ENCODE assay signal across 9 cellular contexts in genomic region chr11:6602096-6602940, GRCh38. TPM values are rescaled to one million over a fixed set of nuclear protein-coding genes. Genes with fewer than 3 reads are reported as not detected.
DNase-seq lines count a peak whose midpoint lies in the region; ATAC-seq, FAIRE-seq and TF ChIP-seq lines count a peak whose summit lies in the region.
"Had no signal": no experiment of that assay in that cellular context is flagged by ENCODE, and none has a peak within 500 bp of the region (broad histone marks: within the 10 kb centered on the region; RNA-seq: fewer than 3 reads in every experiment).

No MANE protein-coding gene starts in this region.

- no peak overlapping the region for H2AFZ ChIP-seq in H9 (ENCODE audit: low read length)

- H3K36me3 ChIP-seq in iPS DF 6.9 (ENCODE audit: control insufficient read depth, insufficient read depth, low read length) = peaks cover 11% of the 10 kb centered on the region; the same call in 1 of the 2 replicates
- peaks cover 10 to 12% of the 10 kb centered on the region in 2 donors for H3K36me3 ChIP-seq in small intestine (ENCODE audit: control insufficient read depth in 2 of 2, insufficient read depth in 2 of 2, low read length in 2 of 2)

- peak overlapping the region; percentile 74 for H3K9ac ChIP-seq in H9 (ENCODE audit: extremely low read depth, insufficient read length, low read length)

- H3K4me1 Mint-ChIP-seq in H9 = peaks cover 11% of the 10 kb centered on the region in 2 experiments

- H3K9me3 Mint-ChIP-seq in H9 = no peaks in the 10 kb centered on the region

- H3K18ac ChIP-seq in H9 (ENCODE audit: insufficient read length, low read depth, low read length) = no peak overlapping the region

- H3T11ph ChIP-seq in H9 (ENCODE audit: low read length) = no peak overlapping the region

- H3K23ac ChIP-seq in H9 (ENCODE audit: insufficient read length, low read depth, low read length) = no peak overlapping the region

- no peak overlapping the region for H2BK12ac ChIP-seq in H9 (ENCODE audit: insufficient read length, low read depth, low read length)

- H3K36me3 Mint-ChIP-seq in H9 (ENCODE audit: insufficient read depth in 1 of 3, low read depth in 3 of 3) = peaks cover 7 to 45% (median 30%) of the 10 kb centered on the region in 3 experiments; a peak in 6 of 7 replicates

- FAIRE-seq in small intestine (lab: Jason Lieb, UNC) = no peak

- H3K4me3 ChIP-seq in iPS DF 6.9 (ENCODE audit: low read length) = peak overlapping the region; percentile 81; the same call in 1 of the 2 replicates
- peak overlapping the region; percentile 64 to 75 for H3K4me3 ChIP-seq in small intestine (ENCODE audit: low read depth in 1 of 2, low read length in 2 of 2)

- H3K79me1 ChIP-seq in H9 (ENCODE audit: insufficient read depth, low read depth, low read length, poor library complexity, severe bottlenecking) = no peaks in the 10 kb centered on the region

- no peak overlapping the region for H3K14ac ChIP-seq in H9 (ENCODE audit: insufficient read depth, low read length)

- H4K91ac ChIP-seq in H9 (ENCODE audit: insufficient read length, low read depth, low read length) = no peak overlapping the region

- DNase-seq in H9 (no peak), iPS DF 6.9 (ENCODE audit: low read depth, low spot score) (no peak), small intestine (no peak), GM03348 (ENCODE audit: low spot score) (no peak), HuH-7.5 (ENCODE audit: low spot score) (no peak)
- DNase-seq: cortex of kidney had no signal

- H4K8ac ChIP-seq in H9 (replicated peaks; ENCODE audit: insufficient read length, low read depth, low read length) = no peak overlapping the region

- ATAC-seq in GM19397 (IDR thresholded peaks at IDR 0.05; ENCODE audit: unreplicated experiment) (no peak), GM18519 (IDR thresholded peaks at IDR 0.05; ENCODE audit: low FRiP score, unreplicated experiment) (no peak)

- no peaks in the 10 kb centered on the region; the same call in 1 of the 2 replicates for H3K27me3 Mint-ChIP-seq in H9 (ENCODE audit: low read depth)

- H3K23me2 ChIP-seq in H9 (ENCODE audit: insufficient read length, low read depth, low read length, poor library complexity, severe bottlenecking) = peaks cover 15% of the 10 kb centered on the region

- H3K56ac ChIP-seq in H9 (ENCODE audit: insufficient read length, low read depth, low read length) = no peak overlapping the region

- H3K27me3 ChIP-seq in H9 (ENCODE audit: insufficient read depth, low read length) (no peaks in the 10 kb centered on the region), iPS DF 6.9 (ENCODE audit: control insufficient read depth, insufficient read depth, low read length) (no peaks in the 10 kb centered on the region), small intestine (ENCODE audit: control insufficient read depth in 2 of 2, insufficient read depth in 2 of 2, low read length in 2 of 2) (no peaks in the 10 kb centered on the region)

- H3K27ac ChIP-seq in H9 (ENCODE audit: insufficient read length, low read depth, low read length) (no peak overlapping the region), VCaP (peak overlapping the region; percentile 83), iPS DF 6.9 (ENCODE audit: low read length) (no peak overlapping the region), small intestine (ENCODE audit: low read depth in 1 of 2, low read length in 1 of 2) (no peak overlapping the region)

- no peak overlapping the region for H4K5ac ChIP-seq in H9 (ENCODE audit: insufficient read length, low read depth, low read length)

- H3K9me3 ChIP-seq in H9 (ENCODE audit: control insufficient read depth, low read depth, low read length) = no peaks in the 10 kb centered on the region
- no peaks in the 10 kb centered on the region for H3K9me3 ChIP-seq in iPS DF 6.9 (ENCODE audit: control insufficient read depth, insufficient read depth, low read length)
- no peaks in the 10 kb centered on the region for H3K9me3 ChIP-seq in small intestine (ENCODE audit: control insufficient read depth, low read depth)

- peaks cover 7% of the 10 kb centered on the region; the same call in 1 of the 2 replicates for H3K79me2 ChIP-seq in H9 (ENCODE audit: insufficient read depth, low read length)

- no peak overlapping the region for H2AK5ac ChIP-seq in H9 (ENCODE audit: insufficient read length, low read length)

- no peak overlapping the region; a peak in 1 of 5 replicates for H3K4me3 Mint-ChIP-seq in H9

- H3K4me2 ChIP-seq in H9 (ENCODE audit: insufficient read depth, insufficient read length, low read length) = peak overlapping the region; percentile 88

- H2BK15ac ChIP-seq in H9 (ENCODE audit: low read depth, low read length) = no peak overlapping the region

- H2BK5ac ChIP-seq in H9 (ENCODE audit: insufficient read length, low read length) = no peak overlapping the region

- TF ChIP-seq CTCF in H9 (conservative IDR thresholded peaks at IDR 0.05) (no peak), VCaP (conservative IDR thresholded peaks at IDR 0.05) (no peak)

- no peak overlapping the region for H2BK20ac ChIP-seq in H9 (ENCODE audit: low read depth, low read length, poor library complexity, severe bottlenecking)

- no peak overlapping the region for H3K4ac ChIP-seq in H9 (ENCODE audit: low read depth, low read length)

- H3K4me1 ChIP-seq in H9 (ENCODE audit: insufficient read depth, low read length) (peaks cover 3% of the 10 kb centered on the region; the same call in 1 of the 2 replicates), iPS DF 6.9 (ENCODE audit: control insufficient read depth, insufficient read depth, low read length) (0 out of 2 replicates have a peak, but pooled peaks cover 2% of the 10 kb centered on the region), small intestine (ENCODE audit: control insufficient read depth in 2 of 2, insufficient read depth in 1 of 2, low read depth in 1 of 2, low read length in 1 of 2) (peaks cover 10 to 20% of the 10 kb centered on the region in 2 donors)

- WGBS in H9 (ENCODE audit: extremely low coverage, insufficient read length, low lambda C conversion rate) = no CpG with 5 or more reads among the region's 7 CpGs
- no CpG with 5 or more reads among the region's 7 CpGs for WGBS in iPS DF 6.9 (ENCODE audit: insufficient coverage, insufficient read length)
- WGBS in small intestine, 3 donors = 48 to 54% (median 51%) methylated on average over 7 of the region's 7 CpGs

- H4K20me1 ChIP-seq in H9 (ENCODE audit: control insufficient read depth, insufficient read depth, insufficient read length) = no peaks in the 10 kb centered on the region

- H2BK120ac ChIP-seq in H9 (ENCODE audit: low read depth, low read length, poor library complexity, severe bottlenecking) = no peak overlapping the region

- no peak overlapping the region for H3K27ac Mint-ChIP-seq in H9

RNA-seq across cellular contexts. Expression of gene RRP8, which starts 1.1 kb away (rescaled TPM):
- 14.2 and 16.0 TPM in 2 replicates for total RNA-seq in H9 (2021)
- polyA plus RNA-seq in small intestine = 10 to 100 TPM; 15.9 to 28.4 (median 16.0) TPM

RNA-seq across cellular contexts. Expression of gene ILK, which starts 1.3 kb away (rescaled TPM):
- total RNA-seq in H9 (2021) = 96.2 and 100 TPM in 2 replicates
- 10 to 100 TPM; 73.9 to 97.3 (median 88.9) TPM for polyA plus RNA-seq in small intestine

RNA-seq across cellular contexts. Expression of gene TAF10, which starts 9.7 kb away (rescaled TPM):
- 198 and 207 TPM in 2 replicates for total RNA-seq in H9 (2021)
- 100 to 1,000 TPM in 2 of 3 donors, 10 to 100 TPM in 1; 62.6 to 133 (median 114) TPM for polyA plus RNA-seq in small intestine

RNA-seq across cellular contexts. Expression of gene TPP1, which starts 16.9 kb away (rescaled TPM):
- 37.2 and 37.5 TPM in 2 replicates for total RNA-seq in H9 (2021)
- polyA plus RNA-seq in small intestine = 10 to 100 TPM; 25.4 to 43.9 (median 25.5) TPM

RNA-seq across cellular contexts. Expression of gene DCHS1, which starts 53.3 kb away (rescaled TPM):
- 12.2 and 12.5 TPM in 2 replicates for total RNA-seq in H9 (2021)
- polyA plus RNA-seq in small intestine = 1 to 10 TPM in 1 of 3 donors, under 1 TPM in 2; under 0.01 to 7.0 (median 0.27) TPM
